Comparison of ENCODE assay signal across 1 cellular context in the genomic region with DNA sequence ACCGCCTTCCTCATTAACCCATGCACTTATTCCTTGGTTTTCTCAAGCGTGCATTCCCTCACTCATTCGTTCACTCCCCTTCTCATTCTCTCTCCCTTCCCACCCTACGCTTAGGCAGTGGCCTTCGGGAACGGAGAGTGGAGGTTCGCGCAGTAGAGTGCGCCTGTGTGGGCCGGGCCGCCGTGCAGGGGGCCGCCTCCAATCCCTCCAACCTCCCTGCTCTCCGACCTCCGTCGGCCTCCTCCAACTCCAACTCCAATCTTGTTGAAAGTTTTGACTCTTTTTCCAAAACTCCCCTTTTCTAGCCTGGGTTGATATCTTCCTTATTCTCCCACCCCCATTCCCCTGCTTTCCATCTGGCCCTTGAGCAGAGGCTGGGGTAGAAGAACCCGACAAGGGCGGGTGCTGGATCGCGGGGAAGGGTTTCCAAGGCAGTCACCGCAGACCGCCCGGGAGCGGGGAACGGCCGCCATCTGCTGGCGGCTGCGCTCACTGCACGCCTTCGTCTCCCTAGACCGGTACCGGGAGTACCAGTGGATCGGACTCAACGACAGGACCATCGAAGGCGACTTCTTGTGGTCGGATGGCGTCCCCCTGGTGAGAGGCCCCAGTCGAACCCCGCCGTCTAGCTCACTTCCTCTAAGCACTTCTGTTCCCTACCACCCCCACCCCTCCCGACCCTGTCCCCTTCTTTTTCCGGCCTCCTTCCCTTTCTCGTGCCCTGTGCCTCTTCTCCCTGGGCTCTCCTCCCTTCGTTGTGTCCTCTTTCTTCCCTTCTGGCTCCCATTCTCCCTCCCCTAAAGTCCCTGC.
TF ChIP-seq lines count a peak whose summit lies in the region.

No MANE protein-coding gene starts in this region.

TF ChIP-seq in HepG2, 621 proteins besides CTCF, POLR2A, EP300 and RAD21 (continued from another document and continues in another):
- TF ChIP-seq, protein P1, sequence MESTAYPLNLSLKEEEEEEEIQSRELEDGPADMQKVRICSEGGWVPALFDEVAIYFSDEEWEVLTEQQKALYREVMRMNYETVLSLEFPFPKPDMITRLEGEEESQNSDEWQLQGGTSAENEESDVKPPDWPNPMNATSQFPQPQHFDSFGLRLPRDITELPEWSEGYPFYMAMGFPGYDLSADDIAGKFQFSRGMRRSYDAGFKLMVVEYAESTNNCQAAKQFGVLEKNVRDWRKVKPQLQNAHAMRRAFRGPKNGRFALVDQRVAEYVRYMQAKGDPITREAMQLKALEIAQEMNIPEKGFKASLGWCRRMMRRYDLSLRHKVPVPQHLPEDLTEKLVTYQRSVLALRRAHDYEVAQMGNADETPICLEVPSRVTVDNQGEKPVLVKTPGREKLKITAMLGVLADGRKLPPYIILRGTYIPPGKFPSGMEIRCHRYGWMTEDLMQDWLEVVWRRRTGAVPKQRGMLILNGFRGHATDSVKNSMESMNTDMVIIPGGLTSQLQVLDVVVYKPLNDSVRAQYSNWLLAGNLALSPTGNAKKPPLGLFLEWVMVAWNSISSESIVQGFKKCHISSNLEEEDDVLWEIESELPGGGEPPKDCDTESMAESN (CRISPR knock-in tag; conservative IDR thresholded peaks at IDR 0.05) = peak; percentile 51; the same call in 1 of the 2 replicates
- TF ChIP-seq, protein P2, sequence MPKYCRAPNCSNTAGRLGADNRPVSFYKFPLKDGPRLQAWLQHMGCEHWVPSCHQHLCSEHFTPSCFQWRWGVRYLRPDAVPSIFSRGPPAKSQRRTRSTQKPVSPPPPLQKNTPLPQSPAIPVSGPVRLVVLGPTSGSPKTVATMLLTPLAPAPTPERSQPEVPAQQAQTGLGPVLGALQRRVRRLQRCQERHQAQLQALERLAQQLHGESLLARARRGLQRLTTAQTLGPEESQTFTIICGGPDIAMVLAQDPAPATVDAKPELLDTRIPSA (CRISPR knock-in tag; IDR thresholded peaks at IDR 0.05; ENCODE audit: borderline replicate concordance) = no peak
- TF ChIP-seq, protein P3, sequence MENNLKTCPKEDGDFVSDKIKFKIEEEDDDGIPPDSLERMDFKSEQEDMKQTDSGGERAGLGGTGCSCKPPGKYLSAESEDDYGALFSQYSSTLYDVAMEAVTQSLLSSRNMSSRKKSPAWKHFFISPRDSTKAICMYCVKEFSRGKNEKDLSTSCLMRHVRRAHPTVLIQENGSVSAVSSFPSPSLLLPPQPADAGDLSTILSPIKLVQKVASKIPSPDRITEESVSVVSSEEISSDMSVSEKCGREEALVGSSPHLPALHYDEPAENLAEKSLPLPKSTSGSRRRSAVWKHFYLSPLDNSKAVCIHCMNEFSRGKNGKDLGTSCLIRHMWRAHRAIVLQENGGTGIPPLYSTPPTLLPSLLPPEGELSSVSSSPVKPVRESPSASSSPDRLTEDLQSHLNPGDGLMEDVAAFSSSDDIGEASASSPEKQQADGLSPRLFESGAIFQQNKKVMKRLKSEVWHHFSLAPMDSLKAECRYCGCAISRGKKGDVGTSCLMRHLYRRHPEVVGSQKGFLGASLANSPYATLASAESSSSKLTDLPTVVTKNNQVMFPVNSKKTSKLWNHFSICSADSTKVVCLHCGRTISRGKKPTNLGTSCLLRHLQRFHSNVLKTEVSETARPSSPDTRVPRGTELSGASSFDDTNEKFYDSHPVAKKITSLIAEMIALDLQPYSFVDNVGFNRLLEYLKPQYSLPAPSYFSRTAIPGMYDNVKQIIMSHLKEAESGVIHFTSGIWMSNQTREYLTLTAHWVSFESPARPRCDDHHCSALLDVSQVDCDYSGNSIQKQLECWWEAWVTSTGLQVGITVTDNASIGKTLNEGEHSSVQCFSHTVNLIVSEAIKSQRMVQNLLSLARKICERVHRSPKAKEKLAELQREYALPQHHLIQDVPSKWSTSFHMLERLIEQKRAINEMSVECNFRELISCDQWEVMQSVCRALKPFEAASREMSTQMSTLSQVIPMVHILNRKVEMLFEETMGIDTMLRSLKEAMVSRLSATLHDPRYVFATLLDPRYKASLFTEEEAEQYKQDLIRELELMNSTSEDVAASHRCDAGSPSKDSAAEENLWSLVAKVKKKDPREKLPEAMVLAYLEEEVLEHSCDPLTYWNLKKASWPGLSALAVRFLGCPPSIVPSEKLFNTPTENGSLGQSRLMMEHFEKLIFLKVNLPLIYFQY (CRISPR knock-in tag; IDR thresholded peaks at IDR 0.05; ENCODE audit: borderline replicate concordance) = peak; percentile 83; the same call in 1 of the 2 replicates
- TF ChIP-seq, protein P4, sequence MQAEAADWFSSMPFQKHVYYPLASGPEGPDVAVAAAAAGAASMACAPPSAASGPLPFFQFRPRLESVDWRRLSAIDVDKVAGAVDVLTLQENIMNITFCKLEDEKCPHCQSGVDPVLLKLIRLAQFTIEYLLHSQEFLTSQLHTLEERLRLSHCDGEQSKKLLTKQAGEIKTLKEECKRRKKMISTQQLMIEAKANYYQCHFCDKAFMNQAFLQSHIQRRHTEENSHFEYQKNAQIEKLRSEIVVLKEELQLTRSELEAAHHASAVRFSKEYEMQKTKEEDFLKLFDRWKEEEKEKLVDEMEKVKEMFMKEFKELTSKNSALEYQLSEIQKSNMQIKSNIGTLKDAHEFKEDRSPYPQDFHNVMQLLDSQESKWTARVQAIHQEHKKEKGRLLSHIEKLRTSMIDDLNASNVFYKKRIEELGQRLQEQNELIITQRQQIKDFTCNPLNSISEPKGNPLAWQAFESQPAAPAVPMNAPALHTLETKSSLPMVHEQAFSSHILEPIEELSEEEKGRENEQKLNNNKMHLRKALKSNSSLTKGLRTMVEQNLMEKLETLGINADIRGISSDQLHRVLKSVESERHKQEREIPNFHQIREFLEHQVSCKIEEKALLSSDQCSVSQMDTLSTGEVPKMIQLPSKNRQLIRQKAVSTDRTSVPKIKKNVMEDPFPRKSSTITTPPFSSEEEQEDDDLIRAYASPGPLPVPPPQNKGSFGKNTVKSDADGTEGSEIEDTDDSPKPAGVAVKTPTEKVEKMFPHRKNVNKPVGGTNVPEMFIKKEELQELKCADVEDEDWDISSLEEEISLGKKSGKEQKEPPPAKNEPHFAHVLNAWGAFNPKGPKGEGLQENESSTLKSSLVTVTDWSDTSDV (CRISPR knock-in tag; IDR thresholded peaks at IDR 0.05) = no peak
- TF ChIP-seq ZSCAN21 (CRISPR knock-in tag; IDR thresholded peaks at IDR 0.05; ENCODE audit: borderline replicate concordance) (no peak), PAX8 (CRISPR knock-in tag; IDR thresholded peaks at IDR 0.05; ENCODE audit: borderline replicate concordance) (no peak), RBFOX2 (IDR thresholded peaks at IDR 0.05; ENCODE audit: low read depth, low read length) (peak; percentile 70), ZFX (CRISPR knock-in tag; IDR thresholded peaks at IDR 0.05; ENCODE audit: low read depth) (no peak; the same call in 1 of the 2 replicates), ZBTB20 (CRISPR knock-in tag; IDR thresholded peaks at IDR 0.05; ENCODE audit: borderline replicate concordance, low read depth) (no peak), AHR (CRISPR knock-in tag; IDR thresholded peaks at IDR 0.05) (peak; percentile 83; the same call in 1 of the 2 replicates), ZNF564 (CRISPR knock-in tag; IDR thresholded peaks at IDR 0.05) (peak; percentile 89; the same call in 1 of the 2 replicates), NFIB (CRISPR knock-in tag; IDR thresholded peaks at IDR 0.05; ENCODE audit: borderline replicate concordance) (no peak), NR3C1 (CRISPR knock-in tag; IDR thresholded peaks at IDR 0.05) (no peak), RORA (CRISPR knock-in tag; IDR thresholded peaks at IDR 0.05) (no peak)
- TF ChIP-seq, protein P5, sequence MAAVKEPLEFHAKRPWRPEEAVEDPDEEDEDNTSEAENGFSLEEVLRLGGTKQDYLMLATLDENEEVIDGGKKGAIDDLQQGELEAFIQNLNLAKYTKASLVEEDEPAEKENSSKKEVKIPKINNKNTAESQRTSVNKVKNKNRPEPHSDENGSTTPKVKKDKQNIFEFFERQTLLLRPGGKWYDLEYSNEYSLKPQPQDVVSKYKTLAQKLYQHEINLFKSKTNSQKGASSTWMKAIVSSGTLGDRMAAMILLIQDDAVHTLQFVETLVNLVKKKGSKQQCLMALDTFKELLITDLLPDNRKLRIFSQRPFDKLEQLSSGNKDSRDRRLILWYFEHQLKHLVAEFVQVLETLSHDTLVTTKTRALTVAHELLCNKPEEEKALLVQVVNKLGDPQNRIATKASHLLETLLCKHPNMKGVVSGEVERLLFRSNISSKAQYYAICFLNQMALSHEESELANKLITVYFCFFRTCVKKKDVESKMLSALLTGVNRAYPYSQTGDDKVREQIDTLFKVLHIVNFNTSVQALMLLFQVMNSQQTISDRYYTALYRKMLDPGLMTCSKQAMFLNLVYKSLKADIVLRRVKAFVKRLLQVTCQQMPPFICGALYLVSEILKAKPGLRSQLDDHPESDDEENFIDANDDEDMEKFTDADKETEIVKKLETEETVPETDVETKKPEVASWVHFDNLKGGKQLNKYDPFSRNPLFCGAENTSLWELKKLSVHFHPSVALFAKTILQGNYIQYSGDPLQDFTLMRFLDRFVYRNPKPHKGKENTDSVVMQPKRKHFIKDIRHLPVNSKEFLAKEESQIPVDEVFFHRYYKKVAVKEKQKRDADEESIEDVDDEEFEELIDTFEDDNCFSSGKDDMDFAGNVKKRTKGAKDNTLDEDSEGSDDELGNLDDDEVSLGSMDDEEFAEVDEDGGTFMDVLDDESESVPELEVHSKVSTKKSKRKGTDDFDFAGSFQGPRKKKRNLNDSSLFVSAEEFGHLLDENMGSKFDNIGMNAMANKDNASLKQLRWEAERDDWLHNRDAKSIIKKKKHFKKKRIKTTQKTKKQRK (IDR thresholded peaks at IDR 0.05; ENCODE audit: low read length) = no peak
- TF ChIP-seq, protein P6, sequence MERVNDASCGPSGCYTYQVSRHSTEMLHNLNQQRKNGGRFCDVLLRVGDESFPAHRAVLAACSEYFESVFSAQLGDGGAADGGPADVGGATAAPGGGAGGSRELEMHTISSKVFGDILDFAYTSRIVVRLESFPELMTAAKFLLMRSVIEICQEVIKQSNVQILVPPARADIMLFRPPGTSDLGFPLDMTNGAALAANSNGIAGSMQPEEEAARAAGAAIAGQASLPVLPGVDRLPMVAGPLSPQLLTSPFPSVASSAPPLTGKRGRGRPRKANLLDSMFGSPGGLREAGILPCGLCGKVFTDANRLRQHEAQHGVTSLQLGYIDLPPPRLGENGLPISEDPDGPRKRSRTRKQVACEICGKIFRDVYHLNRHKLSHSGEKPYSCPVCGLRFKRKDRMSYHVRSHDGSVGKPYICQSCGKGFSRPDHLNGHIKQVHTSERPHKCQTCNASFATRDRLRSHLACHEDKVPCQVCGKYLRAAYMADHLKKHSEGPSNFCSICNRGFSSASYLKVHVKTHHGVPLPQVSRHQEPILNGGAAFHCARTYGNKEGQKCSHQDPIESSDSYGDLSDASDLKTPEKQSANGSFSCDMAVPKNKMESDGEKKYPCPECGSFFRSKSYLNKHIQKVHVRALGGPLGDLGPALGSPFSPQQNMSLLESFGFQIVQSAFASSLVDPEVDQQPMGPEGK (CRISPR knock-in tag; IDR thresholded peaks at IDR 0.05) = no peak
- TF ChIP-seq, protein P7, sequence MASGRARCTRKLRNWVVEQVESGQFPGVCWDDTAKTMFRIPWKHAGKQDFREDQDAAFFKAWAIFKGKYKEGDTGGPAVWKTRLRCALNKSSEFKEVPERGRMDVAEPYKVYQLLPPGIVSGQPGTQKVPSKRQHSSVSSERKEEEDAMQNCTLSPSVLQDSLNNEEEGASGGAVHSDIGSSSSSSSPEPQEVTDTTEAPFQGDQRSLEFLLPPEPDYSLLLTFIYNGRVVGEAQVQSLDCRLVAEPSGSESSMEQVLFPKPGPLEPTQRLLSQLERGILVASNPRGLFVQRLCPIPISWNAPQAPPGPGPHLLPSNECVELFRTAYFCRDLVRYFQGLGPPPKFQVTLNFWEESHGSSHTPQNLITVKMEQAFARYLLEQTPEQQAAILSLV (CRISPR knock-in tag; IDR thresholded peaks at IDR 0.05; ENCODE audit: borderline replicate concordance) = peak; percentile 18; the same call in 1 of the 2 replicates
- TF ChIP-seq, protein P8, sequence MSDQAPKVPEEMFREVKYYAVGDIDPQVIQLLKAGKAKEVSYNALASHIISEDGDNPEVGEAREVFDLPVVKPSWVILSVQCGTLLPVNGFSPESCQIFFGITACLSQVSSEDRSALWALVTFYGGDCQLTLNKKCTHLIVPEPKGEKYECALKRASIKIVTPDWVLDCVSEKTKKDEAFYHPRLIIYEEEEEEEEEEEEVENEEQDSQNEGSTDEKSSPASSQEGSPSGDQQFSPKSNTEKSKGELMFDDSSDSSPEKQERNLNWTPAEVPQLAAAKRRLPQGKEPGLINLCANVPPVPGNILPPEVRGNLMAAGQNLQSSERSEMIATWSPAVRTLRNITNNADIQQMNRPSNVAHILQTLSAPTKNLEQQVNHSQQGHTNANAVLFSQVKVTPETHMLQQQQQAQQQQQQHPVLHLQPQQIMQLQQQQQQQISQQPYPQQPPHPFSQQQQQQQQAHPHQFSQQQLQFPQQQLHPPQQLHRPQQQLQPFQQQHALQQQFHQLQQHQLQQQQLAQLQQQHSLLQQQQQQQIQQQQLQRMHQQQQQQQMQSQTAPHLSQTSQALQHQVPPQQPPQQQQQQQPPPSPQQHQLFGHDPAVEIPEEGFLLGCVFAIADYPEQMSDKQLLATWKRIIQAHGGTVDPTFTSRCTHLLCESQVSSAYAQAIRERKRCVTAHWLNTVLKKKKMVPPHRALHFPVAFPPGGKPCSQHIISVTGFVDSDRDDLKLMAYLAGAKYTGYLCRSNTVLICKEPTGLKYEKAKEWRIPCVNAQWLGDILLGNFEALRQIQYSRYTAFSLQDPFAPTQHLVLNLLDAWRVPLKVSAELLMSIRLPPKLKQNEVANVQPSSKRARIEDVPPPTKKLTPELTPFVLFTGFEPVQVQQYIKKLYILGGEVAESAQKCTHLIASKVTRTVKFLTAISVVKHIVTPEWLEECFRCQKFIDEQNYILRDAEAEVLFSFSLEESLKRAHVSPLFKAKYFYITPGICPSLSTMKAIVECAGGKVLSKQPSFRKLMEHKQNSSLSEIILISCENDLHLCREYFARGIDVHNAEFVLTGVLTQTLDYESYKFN (CRISPR knock-in tag; conservative IDR thresholded peaks at IDR 0.05) = no peak
- TF ChIP-seq, protein P9, sequence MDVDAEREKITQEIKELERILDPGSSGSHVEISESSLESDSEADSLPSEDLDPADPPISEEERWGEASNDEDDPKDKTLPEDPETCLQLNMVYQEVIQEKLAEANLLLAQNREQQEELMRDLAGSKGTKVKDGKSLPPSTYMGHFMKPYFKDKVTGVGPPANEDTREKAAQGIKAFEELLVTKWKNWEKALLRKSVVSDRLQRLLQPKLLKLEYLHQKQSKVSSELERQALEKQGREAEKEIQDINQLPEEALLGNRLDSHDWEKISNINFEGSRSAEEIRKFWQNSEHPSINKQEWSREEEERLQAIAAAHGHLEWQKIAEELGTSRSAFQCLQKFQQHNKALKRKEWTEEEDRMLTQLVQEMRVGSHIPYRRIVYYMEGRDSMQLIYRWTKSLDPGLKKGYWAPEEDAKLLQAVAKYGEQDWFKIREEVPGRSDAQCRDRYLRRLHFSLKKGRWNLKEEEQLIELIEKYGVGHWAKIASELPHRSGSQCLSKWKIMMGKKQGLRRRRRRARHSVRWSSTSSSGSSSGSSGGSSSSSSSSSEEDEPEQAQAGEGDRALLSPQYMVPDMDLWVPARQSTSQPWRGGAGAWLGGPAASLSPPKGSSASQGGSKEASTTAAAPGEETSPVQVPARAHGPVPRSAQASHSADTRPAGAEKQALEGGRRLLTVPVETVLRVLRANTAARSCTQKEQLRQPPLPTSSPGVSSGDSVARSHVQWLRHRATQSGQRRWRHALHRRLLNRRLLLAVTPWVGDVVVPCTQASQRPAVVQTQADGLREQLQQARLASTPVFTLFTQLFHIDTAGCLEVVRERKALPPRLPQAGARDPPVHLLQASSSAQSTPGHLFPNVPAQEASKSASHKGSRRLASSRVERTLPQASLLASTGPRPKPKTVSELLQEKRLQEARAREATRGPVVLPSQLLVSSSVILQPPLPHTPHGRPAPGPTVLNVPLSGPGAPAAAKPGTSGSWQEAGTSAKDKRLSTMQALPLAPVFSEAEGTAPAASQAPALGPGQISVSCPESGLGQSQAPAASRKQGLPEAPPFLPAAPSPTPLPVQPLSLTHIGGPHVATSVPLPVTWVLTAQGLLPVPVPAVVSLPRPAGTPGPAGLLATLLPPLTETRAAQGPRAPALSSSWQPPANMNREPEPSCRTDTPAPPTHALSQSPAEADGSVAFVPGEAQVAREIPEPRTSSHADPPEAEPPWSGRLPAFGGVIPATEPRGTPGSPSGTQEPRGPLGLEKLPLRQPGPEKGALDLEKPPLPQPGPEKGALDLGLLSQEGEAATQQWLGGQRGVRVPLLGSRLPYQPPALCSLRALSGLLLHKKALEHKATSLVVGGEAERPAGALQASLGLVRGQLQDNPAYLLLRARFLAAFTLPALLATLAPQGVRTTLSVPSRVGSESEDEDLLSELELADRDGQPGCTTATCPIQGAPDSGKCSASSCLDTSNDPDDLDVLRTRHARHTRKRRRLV (CRISPR knock-in tag; IDR thresholded peaks at IDR 0.05) = no peak
